In genomic region chr20:36717657-36718056, GRCh38 we compare ENCODE assay signal across 8 cellular contexts. TPM values are rescaled to one million over a fixed set of nuclear protein-coding genes. Genes with fewer than 3 reads are reported as not detected.
DNase-seq lines count a peak whose midpoint lies in the region; ATAC-seq and TF ChIP-seq lines count a peak whose summit lies in the region.

No MANE protein-coding gene starts in this region.

- TF ChIP-seq CTCF in 22Rv1 (IDR thresholded peaks at IDR 0.05) (peak; percentile 36; the same call in 1 of the 2 replicates), GM10248 (IDR thresholded peaks at IDR 0.05; ENCODE audit: control extremely low read depth, extremely low read depth, low read depth, missing control alignments) (peak; percentile 28)

- no peaks in the 10 kb centered on the region for H3K27me3 Mint-ChIP-seq in activated CD4-positive, alpha-beta memory T cell treated with anti-CD3 and anti-CD28 coated beads for 36 hours

- no peak overlapping the region for H3K27ac Mint-ChIP-seq in activated CD4-positive, alpha-beta memory T cell treated with anti-CD3 and anti-CD28 coated beads for 36 hours

- H3K4me1 Mint-ChIP-seq in activated CD4-positive, alpha-beta memory T cell treated with anti-CD3 and anti-CD28 coated beads for 36 hours (ENCODE audit: low read depth) = peaks cover 10% of the 10 kb centered on the region

- POLR2A ChIA-PET in GM10248 (lab: Yijun Ruan, JAX) = no interaction called here
- POLR2A ChIA-PET in activated CD4-positive, alpha-beta memory T cell treated with anti-CD3 and anti-CD28 coated beads for 36 hours (lab: Charles Lee) = no interaction called here

- no peaks in the 10 kb centered on the region for H3K9me3 Mint-ChIP-seq in activated CD4-positive, alpha-beta memory T cell treated with anti-CD3 and anti-CD28 coated beads for 36 hours

- DNase-seq in GM10248 (ENCODE audit: extremely low spot score) (no peak), RPMI8226 (peak; percentile 19), globus pallidus (ENCODE audit: low spot score) (peak; percentile 67), kidney tubule cell (ENCODE audit: low spot score) (no peak)
- DNase-seq in activated CD4-positive, alpha-beta memory T cell treated with anti-CD3 and anti-CD28 coated beads for 36 hours = no peak

- no peak for ATAC-seq in HG03159 (IDR thresholded peaks at IDR 0.05; ENCODE audit: unreplicated experiment)
- ATAC-seq in HG03432 (IDR thresholded peaks at IDR 0.05; ENCODE audit: unreplicated experiment) = no peak

- H3K27ac ChIP-seq in 22Rv1 = no peak overlapping the region

- peaks cover 4% of the 10 kb centered on the region for H3K36me3 Mint-ChIP-seq in activated CD4-positive, alpha-beta memory T cell treated with anti-CD3 and anti-CD28 coated beads for 36 hours

- H3K4me3 Mint-ChIP-seq in activated CD4-positive, alpha-beta memory T cell treated with anti-CD3 and anti-CD28 coated beads for 36 hours = no peak overlapping the region

- intact Hi-C loops in activated CD4-positive, alpha-beta memory T cell treated with anti-CD3 and anti-CD28 coated beads for 36 hours (cut with micrococcal nuclease) = no loop called here

- CTCF ChIA-PET in GM10248 (lab: Yijun Ruan, JAX) = interaction anchor here (1.0 to 2.3 kb wide), 11 partner anchors 16 to 204 kb away, joined by 3 to 6 read pairs (median 3); partner anchors contain the start of gene NDRG3
- CTCF ChIA-PET in activated CD4-positive, alpha-beta memory T cell treated with anti-CD3 and anti-CD28 coated beads for 36 hours (lab: Charles Lee) = interaction anchor here (1.1 to 2.9 kb wide), 3 partner anchors 37 to 164 kb away, joined by 3 to 14 read pairs (median 7); no protein-coding TSS in a partner anchor

RNA-seq across cellular contexts. Expression of gene NDRG3, which starts 28.2 kb away (rescaled TPM):
- total RNA-seq in activated CD4-positive, alpha-beta memory T cell treated with anti-CD3 and anti-CD28 coated beads for 36 hours = 10 to 100 TPM; 29.9 to 33.1 TPM

RNA-seq across cellular contexts. Expression of gene DSN1, which starts 55.9 kb away (rescaled TPM):
- 10 to 100 TPM; 25.9 to 30.1 TPM for total RNA-seq in activated CD4-positive, alpha-beta memory T cell treated with anti-CD3 and anti-CD28 coated beads for 36 hours

Comparison
In these comparisons a context has a peak if more than half of its experiments do, and no peak if none do; other contexts are left out.
1. DNase-seq: peak in RPMI8226 (single experiment) and globus pallidus (single experiment); none in GM10248 (single experiment), activated CD4-positive, alpha-beta memory T cell treated with anti-CD3 and anti-CD28 coated beads for 36 hours (single experiment) and kidney tubule cell (single experiment).